Comparison of ENCODE assay signal across 7 cellular contexts in genomic region chr10:121926669-121927360, GRCh38. TPM values are rescaled to one million over a fixed set of nuclear protein-coding genes. Genes with fewer than 3 reads are reported as not detected.
DNase-seq lines count a peak whose midpoint lies in the region; ATAC-seq, FAIRE-seq and TF ChIP-seq lines count a peak whose summit lies in the region.

No MANE protein-coding gene starts in this region.

- H3K9me3 Mint-ChIP-seq in astrocyte (ENCODE audit: unreplicated experiment) (no peaks in the 10 kb centered on the region), immature natural killer cell (no peaks in the 10 kb centered on the region)

- no peaks in the 10 kb centered on the region for H3K27me3 ChIP-seq in astrocyte (ENCODE audit: insufficient read depth, low read length)

- H3K36me3 ChIP-seq in astrocyte (ENCODE audit: insufficient read depth, low read length): no peaks in the 10 kb centered on the region

- H3K4me2 ChIP-seq in astrocyte (ENCODE audit: low read length): peak overlapping the region; percentile 89

- H3K36me3 Mint-ChIP-seq in astrocyte (ENCODE audit: low read depth, unreplicated experiment) (peaks cover 2% of the 10 kb centered on the region), immature natural killer cell (peaks cover 4 to 9% (median 5%) of the 10 kb centered on the region in 3 donors)

- DNase-seq in GF-D8 (lab: John Stamatoyannopoulos, UW) (peak; percentile 33), LNCaP clone FGC (ENCODE audit: low read depth) (no peak), astrocyte (ENCODE audit: low read depth) (peak; percentile 14), immature natural killer cell (peak in 2 of 3 donors; percentile 34 to 40), GM13976 (ENCODE audit: low spot score) (no peak)
- DNase-seq in stimulated activated CD8-positive, alpha-beta memory T cell treated with anti-CD3 and anti-CD28 coated beads, Interleukin-15, amount 100 ng/mL, for 24 hours (ENCODE audit: low read depth): peak; percentile 2

- TF ChIP-seq CTCF in LNCaP clone FGC (IDR thresholded peaks at IDR 0.05; ENCODE audit: control insufficient read depth, extremely low read depth, insufficient read depth): no peak
- TF ChIP-seq CTCF in astrocyte (IDR thresholded peaks at IDR 0.05; ENCODE audit: insufficient read depth, low read depth, low read length): no peak
- TF ChIP-seq CTCF in GM13976 (IDR thresholded peaks at IDR 0.05; ENCODE audit: borderline replicate concordance, control extremely low read depth, extremely low read depth, insufficient read depth, missing control alignments): no peak

- peak overlapping the region; percentile 91 for H3K27ac ChIP-seq in astrocyte (ENCODE audit: low read depth, low read length)

- H3K27me3 Mint-ChIP-seq in astrocyte (ENCODE audit: low read depth, unreplicated experiment) (no peaks in the 10 kb centered on the region), immature natural killer cell (ENCODE audit: low read depth in 3 of 3) (peaks cover 0 to 10% (median 0%) of the 10 kb centered on the region in 3 donors)

- in situ Hi-C loops in GM13976 (cut with MboI; ENCODE audit: low sequenced_read_pairs, unreplicated experiment): no loop called here

- no peaks in the 10 kb centered on the region for H3K9me3 ChIP-seq in astrocyte (ENCODE audit: insufficient read depth, low read depth, low read length)

- peak overlapping the region; percentile 94 for H2AFZ ChIP-seq in astrocyte (ENCODE audit: low read depth, low read length)

- H3K4me3 Mint-ChIP-seq in astrocyte (ENCODE audit: unreplicated experiment) (peak overlapping the region; percentile 89), immature natural killer cell (peak overlapping the region; percentile 87 to 97 (median 93))

- peak overlapping the region; percentile 88 for H3K27ac Mint-ChIP-seq in astrocyte (ENCODE audit: unreplicated experiment)
- H3K27ac Mint-ChIP-seq in immature natural killer cell: peak overlapping the region; percentile 83 to 96 (median 89)

- H3K79me2 ChIP-seq in astrocyte (ENCODE audit: insufficient read depth, low read length): peaks cover 42% of the 10 kb centered on the region

- H3K9ac ChIP-seq in astrocyte (ENCODE audit: low read length): peak overlapping the region; percentile 95

- H3K4me3 ChIP-seq in LNCaP clone FGC (ENCODE audit: low read depth, low read length) (peak overlapping the region; percentile 95), astrocyte (ENCODE audit: insufficient read depth, low read depth, low read length) (peak overlapping the region; percentile 72)

- H3K4me1 Mint-ChIP-seq in astrocyte (ENCODE audit: low read depth, unreplicated experiment): peaks cover 4% of the 10 kb centered on the region
- peaks cover 22 to 45% of the 10 kb centered on the region in 2 donors for H3K4me1 Mint-ChIP-seq in immature natural killer cell

- peaks cover 5% of the 10 kb centered on the region for H3K4me1 ChIP-seq in astrocyte (ENCODE audit: insufficient read depth, low read length)

- FAIRE-seq in astrocyte (lab: Jason Lieb, UNC): no peak

- peak; percentile 18 for ATAC-seq in GM21360 (IDR thresholded peaks at IDR 0.05; ENCODE audit: unreplicated experiment)

- H4K20me1 ChIP-seq in astrocyte (ENCODE audit: insufficient read depth, low read length): peaks cover 5% of the 10 kb centered on the region

RNA-seq across cellular contexts. Expression of gene ATE1, which starts 1.0 kb away (rescaled TPM):
- 21.1 and 22.6 TPM in 2 replicates for total RNA-seq in astrocyte
- 10 to 100 TPM; 16.9 to 34.5 (median 32.9) TPM for polyA plus RNA-seq in immature natural killer cell

RNA-seq across cellular contexts. Expression of gene NSMCE4A, which starts 48.2 kb away (rescaled TPM):
- 9.5 and 13.1 TPM in 2 replicates for total RNA-seq in astrocyte
- 10 to 100 TPM; 38.5 to 79.6 (median 48.7) TPM for polyA plus RNA-seq in immature natural killer cell

Comparison
In these comparisons a context has a peak if more than half of its experiments do, and no peak if none do; other contexts are left out.
1. DNase-seq: peak in GF-D8 (single experiment), astrocyte (single experiment), immature natural killer cell (2 of 3) and stimulated activated CD8-positive, alpha-beta memory T cell treated with anti-CD3 and anti-CD28 coated beads, Interleukin-15, amount 100 ng/mL, for 24 hours (single experiment); none in LNCaP clone FGC (single experiment) and GM13976 (single experiment).